14 cellular contexts compared by ENCODE assay signal in genomic region chrX:47093860-47094259, GRCh38. TPM values are rescaled to one million over a fixed set of nuclear protein-coding genes. Genes with fewer than 3 reads are reported as not detected.
"Had no signal": no experiment of that assay in that cellular context is flagged by ENCODE, and none has a peak within 500 bp of the region (broad histone marks: within the 10 kb centered on the region; RNA-seq: fewer than 3 reads in every experiment).

No MANE protein-coding gene starts in this region.

- H3K27me3 ChIP-seq: MG63 had no signal

- H3K9me3 ChIP-seq: MG63 had no signal

- H3K4me3 ChIP-seq: MG63 had no signal

- H3K36me3 ChIP-seq: MG63 had no signal

- DNase-seq: MG63, NCI-H1048, NCI-H1417 treated with DMSO at 0.1 percent for 48 hours, NCI-H1436 treated with DMSO at 0.1 percent for 48 hours, NCI-H187, NCI-H187 treated with DMSO at 0.1 percent for 48 hours, NCI-H2029, NCI-H2081 treated with DMSO at 0.1 percent for 48 hours, NCI-H226, NCI-H510A, NCI-H524 treated with DMSO at 0.1 percent for 48 hours had no signal

RNA-seq across cellular contexts. Expression of gene RGN, which starts 15.6 kb away (rescaled TPM):
- total RNA-seq: LHCN-M2, MCF 10A, NCI-H460 had no signal
